ENCODE assay signal across 8 cellular contexts in genomic region chr12:98352218-98352811, GRCh38.
A peak's percentile ranks its signal among the peaks of the same experiment; 100 is the strongest.
DNase-seq lines count a peak whose midpoint lies in the region; ATAC-seq and TF ChIP-seq lines count a peak whose summit lies in the region.

No MANE protein-coding gene starts in this region.

- H3K9ac ChIP-seq in endodermal cell (ENCODE audit: extremely low read depth, low read length, poor library complexity, severe bottlenecking), result no peak overlapping the region

- H3K27ac Mint-ChIP-seq in endodermal cell, result peak overlapping the region; percentile 24

- H3K4me3 ChIP-seq in ACC112 (ENCODE audit: low read depth, low read length) (peak overlapping the region; percentile 44; the same call in 1 of the 2 replicates), endodermal cell (ENCODE audit: low read length) (no peak overlapping the region)

- peaks cover 42% of the 10 kb centered on the region for H3K4me1 Mint-ChIP-seq in endodermal cell

- TF ChIP-seq CTCF in endodermal cell (conservative IDR thresholded peaks at IDR 0.05), result no peak

- peaks cover 21% of the 10 kb centered on the region for H3K4me1 ChIP-seq in ACC112 (ENCODE audit: control insufficient read depth, insufficient read depth, low read length, unreplicated experiment)
- H3K4me1 ChIP-seq in endodermal cell (ENCODE audit: control insufficient read depth, insufficient read depth, low read length), result peaks cover 2% of the 10 kb centered on the region

- H3K36me3 Mint-ChIP-seq in endodermal cell (ENCODE audit: low read depth), result no peaks in the 10 kb centered on the region

- ATAC-seq in GM18873 (IDR thresholded peaks at IDR 0.05; ENCODE audit: low FRiP score, unreplicated experiment), result peak; percentile 37

- no peaks in the 10 kb centered on the region for H3K27me3 Mint-ChIP-seq in endodermal cell (ENCODE audit: insufficient read depth)

- H3K36me3 ChIP-seq in ACC112 (ENCODE audit: insufficient read depth, low read length), result no peaks in the 10 kb centered on the region
- no peaks in the 10 kb centered on the region for H3K36me3 ChIP-seq in endodermal cell (ENCODE audit: control insufficient read depth, insufficient read depth, low read length)

- H3K27ac ChIP-seq in ACC112 (ENCODE audit: low read depth, low read length) (peak overlapping the region; percentile 65), endodermal cell (ENCODE audit: low read depth, low read length) (peak overlapping the region; percentile 0)

- H3K9me3 Mint-ChIP-seq in endodermal cell, result no peaks in the 10 kb centered on the region

- H3K79me2 ChIP-seq in ACC112 (ENCODE audit: control insufficient read depth, insufficient read depth, low read length, unreplicated experiment), result no peaks in the 10 kb centered on the region

- no peaks in the 10 kb centered on the region for H3K9me3 ChIP-seq in endodermal cell (ENCODE audit: control insufficient read depth, low read length)

- no peak overlapping the region for H3K4me3 Mint-ChIP-seq in endodermal cell

- no peak overlapping the region for H2AFZ ChIP-seq in ACC112 (ENCODE audit: low read length, unreplicated experiment)

- WGBS in endodermal cell (ENCODE audit: insufficient coverage in 1 of 2, insufficient read length in 1 of 2), 2 experiments, result 79 to 80% methylated on average over 3 to 4 of the region's 4 CpGs

- H3K27me3 ChIP-seq in ACC112 (ENCODE audit: insufficient read depth, low read length) (peaks cover 3% of the 10 kb centered on the region; the same call in 1 of the 2 replicates), endodermal cell (ENCODE audit: control insufficient read depth, insufficient read depth, low read length, poor library complexity, severe bottlenecking) (no peaks in the 10 kb centered on the region)

- DNase-seq in HS-5 (ENCODE audit: low read depth), result peak; percentile 88
- peak; percentile 62 for DNase-seq in endodermal cell
- DNase-seq in NCI-H1105 (lab: John Stamatoyannopoulos, UW), result no peak
- no peak for DNase-seq in activated naive CD4-positive, alpha-beta T cell treated with anti-CD3 and anti-CD28 coated beads, Interleukin-2, amount 50 U/mL, for 16 hours
- DNase-seq in NCI-H1417 (lab: John Stamatoyannopoulos, UW), result no peak
- DNase-seq in activated CD8-positive, alpha-beta memory T cell treated with anti-CD3 and anti-CD28 coated beads, Interleukin-2, amount 50 U/mL, for 4 hours, result no peak

Comparison
In these comparisons a context has a peak if more than half of its experiments do, and no peak if none do; other contexts are left out.
1. DNase-seq: peak in HS-5 (single experiment) and endodermal cell (single experiment); none in NCI-H1105 (single experiment), activated naive CD4-positive, alpha-beta T cell treated with anti-CD3 and anti-CD28 coated beads, Interleukin-2, amount 50 U/mL, for 16 hours (single experiment), NCI-H1417 (0 of 3) and activated CD8-positive, alpha-beta memory T cell treated with anti-CD3 and anti-CD28 coated beads, Interleukin-2, amount 50 U/mL, for 4 hours (single experiment).